In the genomic region with DNA sequence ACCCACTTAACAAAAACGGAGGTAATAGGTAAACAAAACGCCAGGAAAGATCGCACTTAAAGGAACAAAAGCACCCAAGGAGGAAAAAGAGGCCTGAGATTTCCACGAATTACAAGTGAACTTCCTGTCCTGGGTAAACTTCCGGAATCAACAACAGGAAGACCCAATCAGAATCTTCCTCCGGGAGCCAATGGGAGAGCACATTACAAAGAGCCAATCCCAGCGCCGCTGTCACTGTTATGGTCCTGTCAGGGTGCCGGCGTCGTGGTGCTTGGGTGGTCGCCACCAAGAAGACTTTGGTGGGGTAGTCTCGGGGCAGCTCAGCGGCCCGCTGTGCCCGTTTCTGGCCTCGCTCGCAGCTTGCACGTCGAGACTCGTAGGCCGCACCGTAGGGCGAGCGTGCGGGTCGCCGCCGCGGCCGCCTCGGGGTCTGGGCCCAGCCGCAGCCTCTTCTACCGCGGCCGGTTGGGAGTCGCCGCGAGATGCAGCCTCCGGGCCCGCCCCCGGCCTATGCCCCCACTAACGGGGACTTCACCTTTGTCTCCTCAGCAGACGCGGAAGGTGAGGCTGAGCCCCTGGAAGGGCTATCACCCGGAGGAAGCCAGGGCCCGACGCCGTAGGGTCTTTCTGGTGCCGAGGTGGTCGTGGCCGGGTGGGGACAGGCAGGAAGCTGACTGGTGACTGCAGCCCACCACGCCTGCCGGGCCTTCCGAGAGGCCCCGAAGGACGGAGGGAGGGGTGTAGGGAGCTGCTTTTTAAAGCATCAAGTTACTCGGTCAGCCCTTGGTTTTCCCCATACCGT, we compare ENCODE assay signal across 8 cellular contexts. TPM values are rescaled to one million over a fixed set of nuclear protein-coding genes. Genes with fewer than 3 reads are reported as not detected.
DNase-seq lines count a peak whose midpoint lies in the region; ATAC-seq and TF ChIP-seq lines count a peak whose summit lies in the region.

Gene YIPF4 (plus strand): TSS at position 231 of the 802 bp plus-strand sequence. CDS start 252 bp downstream, at position 483.

- TF ChIP-seq CTCF in uterus (IDR thresholded peaks at IDR 0.05), result no peak

- ATAC-seq in GM18498 (IDR thresholded peaks at IDR 0.05; ENCODE audit: unreplicated experiment) (peak; percentile 98), HG02938 (IDR thresholded peaks at IDR 0.05; ENCODE audit: unreplicated experiment) (peak; percentile 98), right cardiac atrium (peak; percentile 99 to 100)

- H3K27ac ChIP-seq in angular gyrus (ENCODE audit: low read depth, low read length) (peak within 1 kb of the TSS; percentile 90), right cardiac atrium (ENCODE audit: low read length) (peak within 1 kb of the TSS; percentile 57), uterus (peak within 1 kb of the TSS; percentile 82 to 85)

- TF ChIP-seq POLR2A in uterus (IDR thresholded peaks at IDR 0.05), result peak; percentile 20 to 49

- peak within 1 kb of the TSS; percentile 97 for H3K4me3 ChIP-seq in right cardiac atrium (ENCODE audit: low read length)
- H3K4me3 ChIP-seq in uterus, result peak within 1 kb of the TSS; percentile 87 to 91

- H3K36me3 ChIP-seq in uterus, result no peaks in the 10 kb centered on the region

- no peaks in the 10 kb centered on the region for H3K4me1 ChIP-seq in right cardiac atrium (ENCODE audit: control insufficient read depth, insufficient read depth, low read length)
- peaks cover 0 to 2% of the 10 kb centered on the region in 2 donors for H3K4me1 ChIP-seq in uterus

- WGBS in right cardiac atrium, result under 1% methylated on average over 59 of the region's 59 CpGs

- DNase-seq in NCI-H187 (lab: John Stamatoyannopoulos, UW) (peak; percentile 74 to 80), T-helper 2 cell (peak; percentile 61 to 92 (median 80)), right cardiac atrium (peak; percentile 82 to 94 (median 93)), pulmonary artery endothelial cell (ENCODE audit: low read depth, low spot score) (peak; percentile 78), uterus (peak; percentile 90 to 92)

- H3K9me3 ChIP-seq in right cardiac atrium (ENCODE audit: control insufficient read depth, low read length) (no peaks in the 10 kb centered on the region), uterus (no peaks in the 10 kb centered on the region)

- intact Hi-C loops in right cardiac atrium (cut with DNase I), result no loop called here
- intact Hi-C loops in uterus (cut with DNase I; ENCODE audit: low total_unique reads), result no loop called here

- no peaks in the 10 kb centered on the region for H3K27me3 ChIP-seq in right cardiac atrium (ENCODE audit: control insufficient read depth, insufficient read depth)
- H3K27me3 ChIP-seq in uterus, result no peaks in the 10 kb centered on the region

RNA-seq across cellular contexts. Expression of gene YIPF4, which starts in this region (rescaled TPM):
- total RNA-seq in right cardiac atrium (10 to 100 TPM; 52.6 to 60.8 (median 53.3) TPM), pulmonary artery endothelial cell (11.1 and 21.9 TPM in 2 replicates), uterus (10 to 100 TPM in 3 of 4 donors, 1 to 10 TPM in 1; 5.9 to 75.9 (median 26.4) TPM)
- 30.8 TPM for polyA plus RNA-seq in right cardiac atrium

Comparison
In these comparisons a context has a peak if more than half of its experiments do, and no peak if none do; other contexts are left out.
1. Peak in every context shown above with its lines: DNase-seq, ATAC-seq, H3K4me3 ChIP-seq and H3K27ac ChIP-seq.